In the genomic region with DNA sequence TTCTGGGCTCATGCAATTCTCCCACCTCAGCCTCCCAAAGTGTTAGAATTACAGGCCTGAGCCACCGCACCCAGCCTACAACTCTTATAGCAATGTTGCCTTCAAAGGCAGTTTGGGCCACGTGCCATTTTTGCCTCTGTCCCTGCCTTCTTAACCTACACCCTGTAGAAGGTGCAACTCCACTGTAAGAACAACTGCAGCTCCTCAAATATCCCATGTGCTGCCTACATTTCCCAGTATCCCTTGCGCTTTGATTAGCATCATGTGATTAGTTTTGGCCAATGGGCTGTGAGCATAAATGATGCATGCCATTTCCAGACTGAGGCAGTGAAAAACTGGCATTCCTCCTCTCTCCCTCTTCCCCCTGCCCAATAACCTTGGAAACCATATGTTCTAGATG, we compare ENCODE assay signal across 10 cellular contexts.
DNase-seq lines count a peak whose midpoint lies in the region; ATAC-seq and TF ChIP-seq lines count a peak whose summit lies in the region.
"Had no signal": no experiment of that assay in that cellular context is flagged by ENCODE, and none has a peak within 500 bp of the region (broad histone marks: within the 10 kb centered on the region; RNA-seq: fewer than 3 reads in every experiment).

No MANE protein-coding gene starts in this region.

- POLR2A ChIA-PET in activated CD4-positive, alpha-beta memory T cell treated with anti-CD3 and anti-CD28 coated beads, Interleukin-2, amount 10 ng/mL, durations not matched to agents 7 days and 5 days (lab: Charles Lee), result no interaction called here

- no peaks in the 10 kb centered on the region for H3K9me3 Mint-ChIP-seq in activated T-cell treated with anti-CD3 and anti-CD28 coated beads, Interleukin-2, amount 50 U/mL, for 4 hours
- H3K9me3 Mint-ChIP-seq in activated T-cell treated with anti-CD3 and anti-CD28 coated beads, Interleukin-2, amount 50 U/mL, for 24 hours, result no peaks in the 10 kb centered on the region
- H3K9me3 Mint-ChIP-seq in activated CD4-positive, alpha-beta memory T cell treated with anti-CD3 and anti-CD28 coated beads, Interleukin-2, amount 10 ng/mL, durations not matched to agents 7 days and 5 days, result no peaks in the 10 kb centered on the region
- peaks cover 5% of the 10 kb centered on the region for H3K9me3 Mint-ChIP-seq in neural crest cell

- no peak overlapping the region for H3K27ac Mint-ChIP-seq in activated T-cell treated with anti-CD3 and anti-CD28 coated beads, Interleukin-2, amount 50 U/mL, for 24 hours
- no peak overlapping the region for H3K27ac Mint-ChIP-seq in activated CD4-positive, alpha-beta memory T cell treated with anti-CD3 and anti-CD28 coated beads, Interleukin-2, amount 10 ng/mL, durations not matched to agents 7 days and 5 days
- no peak overlapping the region for H3K27ac Mint-ChIP-seq in neural crest cell (ENCODE audit: unreplicated experiment)

- H3K36me3 Mint-ChIP-seq in activated T-cell treated with anti-CD3 and anti-CD28 coated beads, Interleukin-2, amount 50 U/mL, for 4 hours (ENCODE audit: insufficient read depth), result no peaks in the 10 kb centered on the region
- H3K36me3 Mint-ChIP-seq in activated T-cell treated with anti-CD3 and anti-CD28 coated beads, Interleukin-2, amount 50 U/mL, for 24 hours (ENCODE audit: low read depth), result no peaks in the 10 kb centered on the region
- no peaks in the 10 kb centered on the region for H3K36me3 Mint-ChIP-seq in activated CD4-positive, alpha-beta memory T cell treated with anti-CD3 and anti-CD28 coated beads, Interleukin-2, amount 10 ng/mL, durations not matched to agents 7 days and 5 days (ENCODE audit: low read depth)
- H3K36me3 Mint-ChIP-seq in neural crest cell (ENCODE audit: low read depth), result no peaks in the 10 kb centered on the region

- no peak overlapping the region for H3K4me3 Mint-ChIP-seq in activated T-cell treated with anti-CD3 and anti-CD28 coated beads, Interleukin-2, amount 50 U/mL, for 4 hours
- H3K4me3 Mint-ChIP-seq in activated T-cell treated with anti-CD3 and anti-CD28 coated beads, Interleukin-2, amount 50 U/mL, for 24 hours, result no peak overlapping the region
- H3K4me3 Mint-ChIP-seq in activated CD4-positive, alpha-beta memory T cell treated with anti-CD3 and anti-CD28 coated beads, Interleukin-2, amount 10 ng/mL, durations not matched to agents 7 days and 5 days, result no peak overlapping the region
- no peak overlapping the region for H3K4me3 Mint-ChIP-seq in neural crest cell

- in situ Hi-C loops in KBM-7 (cut with MboI; ENCODE audit: low pct_unique_long_range_greater_than_20kb, low sequenced_read_pairs), result no loop called here

- H3K27me3 Mint-ChIP-seq in activated T-cell treated with anti-CD3 and anti-CD28 coated beads, Interleukin-2, amount 50 U/mL, for 4 hours (ENCODE audit: low read depth), result peaks cover 27% of the 10 kb centered on the region
- peaks cover 17% of the 10 kb centered on the region for H3K27me3 Mint-ChIP-seq in activated T-cell treated with anti-CD3 and anti-CD28 coated beads, Interleukin-2, amount 50 U/mL, for 24 hours
- peaks cover 3% of the 10 kb centered on the region for H3K27me3 Mint-ChIP-seq in activated CD4-positive, alpha-beta memory T cell treated with anti-CD3 and anti-CD28 coated beads, Interleukin-2, amount 10 ng/mL, durations not matched to agents 7 days and 5 days
- H3K27me3 Mint-ChIP-seq in neural crest cell (ENCODE audit: low read depth), result peaks cover 39% of the 10 kb centered on the region

- CTCF ChIA-PET in activated CD4-positive, alpha-beta memory T cell treated with anti-CD3 and anti-CD28 coated beads, Interleukin-2, amount 10 ng/mL, durations not matched to agents 7 days and 5 days (lab: Charles Lee), result interaction anchor here (0.6 kb wide), 1 partner anchor 9 kb away, joined by 3 read pairs; no protein-coding TSS in a partner anchor

- DNase-seq in activated T-cell treated with anti-CD3 and anti-CD28 coated beads, Interleukin-2, amount 50 U/mL, for 4 hours, result no peak
- DNase-seq in activated T-cell treated with anti-CD3 and anti-CD28 coated beads, Interleukin-2, amount 50 U/mL, for 24 hours, result no peak
- DNase-seq in KBM-7 (peak; percentile 23), neural crest cell (ENCODE audit: low read depth, low spot score) (peak; percentile 25), NCI-H446 treated with DMSO at 0.1 percent for 48 hours (lab: John Stamatoyannopoulos, UW) (no peak)
- peak; percentile 16 for DNase-seq in activated CD4-positive, alpha-beta memory T cell treated with anti-CD3 and anti-CD28 coated beads, Interleukin-2, amount 10 ng/mL, durations not matched to agents 7 days and 5 days
- DNase-seq in effector CD8-positive, alpha-beta T cell (lab: John Stamatoyannopoulos, UW), result no peak
- DNase-seq: occipital lobe; stimulated activated CD8-positive, alpha-beta memory T cell treated with anti-CD3 and anti-CD28 coated beads, Interleukin-4, amount 100 ng/mL, for 48 hours had no signal

- TF ChIP-seq CTCF in neural crest cell (conservative IDR thresholded peaks at IDR 0.05), result no peak

- H3K4me1 Mint-ChIP-seq in activated T-cell treated with anti-CD3 and anti-CD28 coated beads, Interleukin-2, amount 50 U/mL, for 4 hours (ENCODE audit: low read depth), result peaks cover 2% of the 10 kb centered on the region
- peaks cover 3% of the 10 kb centered on the region for H3K4me1 Mint-ChIP-seq in activated T-cell treated with anti-CD3 and anti-CD28 coated beads, Interleukin-2, amount 50 U/mL, for 24 hours (ENCODE audit: low read depth)
- H3K4me1 Mint-ChIP-seq in activated CD4-positive, alpha-beta memory T cell treated with anti-CD3 and anti-CD28 coated beads, Interleukin-2, amount 10 ng/mL, durations not matched to agents 7 days and 5 days, result no peaks in the 10 kb centered on the region
- peaks cover 5% of the 10 kb centered on the region for H3K4me1 Mint-ChIP-seq in neural crest cell

- peak; percentile 28 to 34 for ATAC-seq in activated T-cell treated with anti-CD3 and anti-CD28 coated beads, Interleukin-2, amount 50 U/mL, for 4 hours
- ATAC-seq in HG03175 (IDR thresholded peaks at IDR 0.05; ENCODE audit: unreplicated experiment), result no peak

Comparison
In these comparisons a context has a peak if more than half of its experiments do, and no peak if none do; other contexts are left out.
1. DNase-seq: peak in KBM-7 (single experiment), activated CD4-positive, alpha-beta memory T cell treated with anti-CD3 and anti-CD28 coated beads, Interleukin-2, amount 10 ng/mL, durations not matched to agents 7 days and 5 days (single experiment) and neural crest cell (single experiment); none in activated T-cell treated with anti-CD3 and anti-CD28 coated beads, Interleukin-2, amount 50 U/mL, for 4 hours (single experiment), activated T-cell treated with anti-CD3 and anti-CD28 coated beads, Interleukin-2, amount 50 U/mL, for 24 hours (single experiment), NCI-H446 treated with DMSO at 0.1 percent for 48 hours (single experiment) and effector CD8-positive, alpha-beta T cell (single experiment).